ENCODE assay signal across 2 cellular contexts in genomic region chr11:121082670-121083069, GRCh38.
A peak's percentile ranks its signal among the peaks of the same experiment; 100 is the strongest.
TF ChIP-seq lines count a peak whose summit lies in the region.

No MANE protein-coding gene starts in this region.

TF ChIP-seq in IMR-90, 13 proteins besides CTCF, POLR2A, EP300 and RAD21 (continued from another document):
- TF ChIP-seq MAFK (IDR thresholded peaks at IDR 0.05; ENCODE audit: low read depth, low read length) = no peak
- no peak for TF ChIP-seq NFE2L2 (IDR thresholded peaks at IDR 0.05; ENCODE audit: low read depth, low read length)
- no peak for TF ChIP-seq MAZ (IDR thresholded peaks at IDR 0.05; ENCODE audit: borderline replicate concordance, low read depth, low read length)
- TF ChIP-seq FOS (IDR thresholded peaks at IDR 0.05; ENCODE audit: low read depth, low read length) = no peak
- TF ChIP-seq SMC3 (IDR thresholded peaks at IDR 0.05; ENCODE audit: low read depth, low read length) = no peak
- TF ChIP-seq RFX5 (IDR thresholded peaks at IDR 0.05; ENCODE audit: low read depth, low read length) = no peak
- TF ChIP-seq RCOR1 (IDR thresholded peaks at IDR 0.05; ENCODE audit: insufficient replicate concordance, low read length) = no peak
- no peak for TF ChIP-seq MXI1 (IDR thresholded peaks at IDR 0.05; ENCODE audit: borderline replicate concordance, low read depth, low read length)
- TF ChIP-seq BHLHE40 (IDR thresholded peaks at IDR 0.05; ENCODE audit: low read depth, low read length) = no peak
- TF ChIP-seq USF2 (IDR thresholded peaks at IDR 0.05; ENCODE audit: low read depth, low read length) = no peak
- TF ChIP-seq, protein P1, sequence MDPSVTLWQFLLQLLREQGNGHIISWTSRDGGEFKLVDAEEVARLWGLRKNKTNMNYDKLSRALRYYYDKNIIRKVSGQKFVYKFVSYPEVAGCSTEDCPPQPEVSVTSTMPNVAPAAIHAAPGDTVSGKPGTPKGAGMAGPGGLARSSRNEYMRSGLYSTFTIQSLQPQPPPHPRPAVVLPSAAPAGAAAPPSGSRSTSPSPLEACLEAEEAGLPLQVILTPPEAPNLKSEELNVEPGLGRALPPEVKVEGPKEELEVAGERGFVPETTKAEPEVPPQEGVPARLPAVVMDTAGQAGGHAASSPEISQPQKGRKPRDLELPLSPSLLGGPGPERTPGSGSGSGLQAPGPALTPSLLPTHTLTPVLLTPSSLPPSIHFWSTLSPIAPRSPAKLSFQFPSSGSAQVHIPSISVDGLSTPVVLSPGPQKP (IDR thresholded peaks at IDR 0.05; ENCODE audit: borderline replicate concordance, low read depth, low read length) = no peak

TF ChIP-seq in liver, 16 proteins besides CTCF, POLR2A, EP300 and RAD21:
- TF ChIP-seq REST (IDR thresholded peaks at IDR 0.05) (peak; percentile 98), FOXA2 (IDR thresholded peaks at IDR 0.05) (no peak)
